In genomic region chr16:28858366-28858915, GRCh38 we compare ENCODE assay signal across 2 cellular contexts. TPM values are rescaled to one million over a fixed set of nuclear protein-coding genes. Genes with fewer than 3 reads are reported as not detected.
"Had no signal": no experiment of that assay in that cellular context is flagged by ENCODE, and none has a peak within 500 bp of the region (broad histone marks: within the 10 kb centered on the region; RNA-seq: fewer than 3 reads in every experiment).

No MANE protein-coding gene starts in this region.

RNA-seq across cellular contexts. Expression of gene ATP2A1, which starts 19.8 kb away (rescaled TPM):
- total RNA-seq: ascending aorta had no signal
- polyA plus RNA-seq: naive thymus-derived CD4-positive, alpha-beta T cell had no signal
